In genomic region chr7:105107458-105107857, GRCh38 we compare ENCODE assay signal across 1 cellular context.
TF ChIP-seq lines count a peak whose summit lies in the region.

No MANE protein-coding gene starts in this region.

TF ChIP-seq in IMR-90, 13 proteins besides CTCF, POLR2A, EP300 and RAD21:
- no peak for TF ChIP-seq NFE2L2 (IDR thresholded peaks at IDR 0.05; ENCODE audit: low read depth, low read length)
- TF ChIP-seq SMC3 (IDR thresholded peaks at IDR 0.05; ENCODE audit: low read depth, low read length), result no peak
- TF ChIP-seq MAZ (IDR thresholded peaks at IDR 0.05; ENCODE audit: borderline replicate concordance, low read depth, low read length), result no peak
- no peak for TF ChIP-seq MAFK (IDR thresholded peaks at IDR 0.05; ENCODE audit: low read depth, low read length)
- TF ChIP-seq USF2 (IDR thresholded peaks at IDR 0.05; ENCODE audit: low read depth, low read length), result no peak
- TF ChIP-seq RFX5 (IDR thresholded peaks at IDR 0.05; ENCODE audit: low read depth, low read length), result no peak
- no peak for TF ChIP-seq CHD1 (IDR thresholded peaks at IDR 0.05; ENCODE audit: low read depth, low read length)
- TF ChIP-seq MXI1 (IDR thresholded peaks at IDR 0.05; ENCODE audit: borderline replicate concordance, low read depth, low read length), result no peak
- TF ChIP-seq RCOR1 (IDR thresholded peaks at IDR 0.05; ENCODE audit: insufficient replicate concordance, low read length), result no peak
- TF ChIP-seq CEBPB (IDR thresholded peaks at IDR 0.05; ENCODE audit: low read depth, low read length), result no peak
- TF ChIP-seq BHLHE40 (IDR thresholded peaks at IDR 0.05; ENCODE audit: low read depth, low read length), result no peak
